17 cellular contexts compared by ENCODE assay signal in genomic region chr6:44110966-44111365, GRCh38. TPM values are rescaled to one million over a fixed set of nuclear protein-coding genes. Genes with fewer than 3 reads are reported as not detected.
DNase-seq lines count a peak whose midpoint lies in the region; ATAC-seq and TF ChIP-seq lines count a peak whose summit lies in the region.
"Had no signal": no experiment of that assay in that cellular context is flagged by ENCODE, and none has a peak within 500 bp of the region (broad histone marks: within the 10 kb centered on the region; RNA-seq: fewer than 3 reads in every experiment).

No MANE protein-coding gene starts in this region.

- CTCF ChIA-PET in MCF 10A (lab: Yijun Ruan, JAX) (interaction anchor here (0.6 to 3.4 kb wide), 4 partner anchors 11 to 322 kb away, joined by 4 to 21 read pairs (median 6); no protein-coding TSS in a partner anchor), mammary epithelial cell (lab: Charles Lee; ENCODE audit: low non-redundant PET) (no interaction called here)

- no peaks in the 10 kb centered on the region for H4K20me1 ChIP-seq in mammary epithelial cell (ENCODE audit: insufficient read depth, low read length)
- H4K20me1 ChIP-seq in GM23338 (replicated peaks; ENCODE audit: insufficient read depth): peaks cover 25% of the 10 kb centered on the region

- H3K9me3 Mint-ChIP-seq in MCF 10A (ENCODE audit: unreplicated experiment) (no peaks in the 10 kb centered on the region), GM23338 (no peaks in the 10 kb centered on the region), progenitor cell of endocrine pancreas (ENCODE audit: low read depth) (no peaks in the 10 kb centered on the region)
- H3K9me3 Mint-ChIP-seq in activated naive CD8-positive, alpha-beta T cell treated with anti-CD3 and anti-CD28 coated beads, Interleukin-2, amount 50 U/mL, for 24 hours: no peaks in the 10 kb centered on the region

- H3K27ac Mint-ChIP-seq in MCF 10A (ENCODE audit: low read depth, unreplicated experiment): peak overlapping the region; percentile 20
- H3K27ac Mint-ChIP-seq in GM23338: peak overlapping the region; percentile 18; the same call in 1 of the 2 replicates
- peak overlapping the region; percentile 96 for H3K27ac Mint-ChIP-seq in progenitor cell of endocrine pancreas
- H3K27ac Mint-ChIP-seq in activated naive CD8-positive, alpha-beta T cell treated with anti-CD3 and anti-CD28 coated beads, Interleukin-2, amount 50 U/mL, for 24 hours: no peak overlapping the region

- no peaks in the 10 kb centered on the region for H3K9me3 ChIP-seq in mammary epithelial cell (replicated peaks; ENCODE audit: insufficient read depth, low read length)
- no peaks in the 10 kb centered on the region for H3K9me3 ChIP-seq in colonic mucosa
- H3K9me3 ChIP-seq: BLaER1, HAP-1 had no signal

- DNase-seq in MCF 10A (ENCODE audit: unreplicated experiment) (no peak), mammary epithelial cell (no peak), GM23338 (ENCODE audit: low spot score) (no peak), colonic mucosa (no peak), progenitor cell of endocrine pancreas (ENCODE audit: low spot score, unreplicated experiment) (no peak), D341Med (ENCODE audit: low spot score) (no peak), retina (no peak)
- DNase-seq in activated naive CD8-positive, alpha-beta T cell treated with anti-CD3 and anti-CD28 coated beads, Interleukin-2, amount 50 U/mL, for 24 hours: no peak
- DNase-seq: 8988T, DMS53, MV-4-11, NCI-H146, NCI-H2227 treated with DMSO at 0.1 percent for 48 hours, NCI-H526, OCI-M1 had no signal

- intact Hi-C loops in MCF 10A (cut with micrococcal nuclease): no loop called here
- intact Hi-C loops in mammary epithelial cell (cut with micrococcal nuclease): no loop called here
- intact Hi-C loops in colonic mucosa (cut with DNase I): no loop called here

- BruUV-seq in MCF 10A (replicated peaks; lab: Mats Ljungman, UMichigan): no TSS peak
- BruUV-seq in mammary epithelial cell (replicated peaks; lab: Mats Ljungman, UMichigan): no TSS peak

- no peak overlapping the region for H3K4me2 ChIP-seq in mammary epithelial cell (ENCODE audit: insufficient read depth, low read depth, low read length)
- no peak overlapping the region for H3K4me2 ChIP-seq in GM23338
- H3K4me2 ChIP-seq: BLaER1 had no signal

- in situ Hi-C loops in mammary epithelial cell (cut with MboI; ENCODE audit: low sequenced_read_pairs in 2 of 2): no loop called here

- H3K79me2 ChIP-seq in mammary epithelial cell (ENCODE audit: insufficient read depth, low read length) (peaks cover 89% of the 10 kb centered on the region), GM23338 (replicated peaks; ENCODE audit: insufficient read depth) (peaks cover 38% of the 10 kb centered on the region)

- H3K27ac ChIP-seq in mammary epithelial cell (ENCODE audit: insufficient read depth, low read depth, low read length): no peak overlapping the region
- H3K27ac ChIP-seq in GM23338 (ENCODE audit: low read depth): no peak overlapping the region
- H3K27ac ChIP-seq in colonic mucosa: peak overlapping the region; percentile 50

- H3K4me1 Mint-ChIP-seq in MCF 10A (ENCODE audit: insufficient read depth, unreplicated experiment): peaks cover 9% of the 10 kb centered on the region
- no peaks in the 10 kb centered on the region; the same call in 2 of the 3 replicates for H3K4me1 Mint-ChIP-seq in GM23338
- H3K4me1 Mint-ChIP-seq in progenitor cell of endocrine pancreas (ENCODE audit: low read depth): peaks cover 25% of the 10 kb centered on the region
- no peaks in the 10 kb centered on the region for H3K4me1 Mint-ChIP-seq in activated naive CD8-positive, alpha-beta T cell treated with anti-CD3 and anti-CD28 coated beads, Interleukin-2, amount 50 U/mL, for 24 hours

- H3K36me3 Mint-ChIP-seq in MCF 10A (ENCODE audit: insufficient read depth, unreplicated experiment) (peaks cover 67% of the 10 kb centered on the region), GM23338 (ENCODE audit: low read depth) (peaks cover 76% of the 10 kb centered on the region), progenitor cell of endocrine pancreas (ENCODE audit: insufficient read depth) (peaks cover 25% of the 10 kb centered on the region)
- peaks cover 29% of the 10 kb centered on the region for H3K36me3 Mint-ChIP-seq in activated naive CD8-positive, alpha-beta T cell treated with anti-CD3 and anti-CD28 coated beads, Interleukin-2, amount 50 U/mL, for 24 hours (ENCODE audit: low read depth)

- 0 out of 2 replicates have a peak, but pooled peaks cover 3% of the 10 kb centered on the region for H3F3A ChIP-seq in GM23338 (replicated peaks; ENCODE audit: low read depth)

- H3K4me3 ChIP-seq in mammary epithelial cell (replicated peaks in 1 of 3; ENCODE audit: insufficient read depth in 1 of 3, low read depth in 2 of 3, low read length in 3 of 3): no peak overlapping the region
- no peak overlapping the region for H3K4me3 ChIP-seq in GM23338
- H3K4me3 ChIP-seq in colonic mucosa: no peak overlapping the region
- H3K4me3 ChIP-seq: BLaER1, HAP-1 had no signal

- no peaks in the 10 kb centered on the region for H3K9me2 ChIP-seq in GM23338 (ENCODE audit: insufficient read depth)

- ATAC-seq in GM23338: no peak
- no peak for ATAC-seq in activated naive CD8-positive, alpha-beta T cell treated with anti-CD3 and anti-CD28 coated beads, Interleukin-2, amount 50 U/mL, for 24 hours

- POLR2A ChIA-PET in MCF 10A (lab: Yijun Ruan, JAX): interaction anchor here (0.6 kb wide), 1 partner anchor 465 kb away, joined by 3 read pairs; no protein-coding TSS in a partner anchor

- H2AFZ ChIP-seq in mammary epithelial cell (ENCODE audit: low read depth, low read length) (no peak overlapping the region), GM23338 (no peak overlapping the region)

- no peak for TF ChIP-seq CTCF in MCF 10A (IDR thresholded peaks at IDR 0.05; ENCODE audit: unreplicated experiment)
- no peak for TF ChIP-seq CTCF in mammary epithelial cell (conservative IDR thresholded peaks at IDR 0.05 in 1 of 2, IDR thresholded peaks at IDR 0.05 in 1 of 2; ENCODE audit: extremely low read depth in 1 of 2, insufficient read depth in 1 of 2, low read depth in 1 of 2, low read length in 2 of 2)
- TF ChIP-seq CTCF in GM23338 (conservative IDR thresholded peaks at IDR 0.05; ENCODE audit: low read depth in 2 of 2): no peak
- no peak for TF ChIP-seq CTCF in colonic mucosa (IDR thresholded peaks at IDR 0.05)
- no peak for TF ChIP-seq CTCF in progenitor cell of endocrine pancreas (IDR thresholded peaks at IDR 0.05; ENCODE audit: unreplicated experiment)

- H3K27me3 ChIP-seq in mammary epithelial cell (ENCODE audit: insufficient read depth, low read length): no peaks in the 10 kb centered on the region
- no peaks in the 10 kb centered on the region for H3K27me3 ChIP-seq in GM23338 (ENCODE audit: insufficient read depth)
- no peaks in the 10 kb centered on the region for H3K27me3 ChIP-seq in colonic mucosa
- H3K27me3 ChIP-seq: BLaER1 had no signal

- no peak overlapping the region for H3K9ac ChIP-seq in mammary epithelial cell (ENCODE audit: insufficient read depth, low read length)
- H3K9ac ChIP-seq in colonic mucosa (ENCODE audit: low read depth in 2 of 2, low read length in 2 of 2): no peak overlapping the region

- peaks cover 43% of the 10 kb centered on the region for H3K36me3 ChIP-seq in mammary epithelial cell (ENCODE audit: insufficient read depth, low read length)
- peaks cover 40% of the 10 kb centered on the region for H3K36me3 ChIP-seq in GM23338 (ENCODE audit: insufficient read depth)
- H3K36me3 ChIP-seq in colonic mucosa: peaks cover 7% of the 10 kb centered on the region

- H3K4me3 Mint-ChIP-seq in MCF 10A (ENCODE audit: unreplicated experiment): no peak overlapping the region
- no peak overlapping the region for H3K4me3 Mint-ChIP-seq in GM23338
- no peak overlapping the region for H3K4me3 Mint-ChIP-seq in progenitor cell of endocrine pancreas (ENCODE audit: low read depth)
- no peak overlapping the region for H3K4me3 Mint-ChIP-seq in activated naive CD8-positive, alpha-beta T cell treated with anti-CD3 and anti-CD28 coated beads, Interleukin-2, amount 50 U/mL, for 24 hours

- dilution Hi-C loops in mammary epithelial cell (cut with HindIII; ENCODE audit: low sequenced_read_pairs): no loop called here

- WGBS in mammary epithelial cell (ENCODE audit: low coverage, missing lambda C conversion rate): 100% methylated on average over 3 of the region's 3 CpGs

- H3K4me1 ChIP-seq in mammary epithelial cell (ENCODE audit: insufficient read depth, low read length) (peaks cover 13% of the 10 kb centered on the region), GM23338 (ENCODE audit: insufficient read depth) (no peaks in the 10 kb centered on the region), colonic mucosa (peaks cover 4% of the 10 kb centered on the region)
- H3K4me1 ChIP-seq: HAP-1 had no signal

- H3K27me3 Mint-ChIP-seq in MCF 10A (ENCODE audit: insufficient read depth, unreplicated experiment) (no peaks in the 10 kb centered on the region), GM23338 (ENCODE audit: insufficient read depth, low read depth, poor library complexity) (peaks cover 5% of the 10 kb centered on the region), progenitor cell of endocrine pancreas (no peaks in the 10 kb centered on the region)
- H3K27me3 Mint-ChIP-seq in activated naive CD8-positive, alpha-beta T cell treated with anti-CD3 and anti-CD28 coated beads, Interleukin-2, amount 50 U/mL, for 24 hours: no peaks in the 10 kb centered on the region

RNA-seq across cellular contexts. Expression of gene MRPL14, which starts 16.3 kb away (rescaled TPM):
- total RNA-seq in MCF 10A (2022) (47.6 and 66.8 TPM in 2 replicates), mammary epithelial cell (10 to 100 TPM; 57.2 to 82.0 TPM), colonic mucosa (10 to 100 TPM; 72.0 to 77.7 TPM), progenitor cell of endocrine pancreas (49.9 and 51.1 TPM in 2 replicates)
- polyA plus RNA-seq in mammary epithelial cell (110 TPM), GM23338 (2016; fragmentation: Nextera tagmentation; extraction: Ambion mirVana) (178 and 191 TPM in 2 replicates)
- 56.3 TPM for polyA minus RNA-seq in mammary epithelial cell
- total RNA-seq in GM23338 (2014; rRNA removed; shearing (Covaris generic)): 62.6 and 70.0 TPM in 2 replicates

RNA-seq across cellular contexts. Expression of gene TMEM63B, which starts 16.4 kb away (rescaled TPM):
- total RNA-seq in MCF 10A (2022): 22.3 and 22.6 TPM in 2 replicates
- total RNA-seq in mammary epithelial cell: 100 to 1,000 TPM; 121 to 182 TPM
- 141 TPM for polyA plus RNA-seq in mammary epithelial cell
- polyA minus RNA-seq in mammary epithelial cell: 256 TPM
- 30.2 and 36.0 TPM in 2 replicates for total RNA-seq in GM23338 (2014; rRNA removed; shearing (Covaris generic))
- 8.0 and 10.1 TPM in 2 replicates for polyA plus RNA-seq in GM23338 (2016; fragmentation: Nextera tagmentation; extraction: Ambion mirVana)
- 10 to 100 TPM; 74.3 to 95.3 TPM for total RNA-seq in colonic mucosa
- total RNA-seq in progenitor cell of endocrine pancreas: 69.1 and 72.3 TPM in 2 replicates

RNA-seq across cellular contexts. Expression of gene CAPN11, which starts 47.7 kb away (rescaled TPM):
- total RNA-seq in MCF 10A (2022) (not detected in 2 replicates), mammary epithelial cell (1 to 10 TPM in 1 of 2 donors, not detected in 1; 2.0 TPM), colonic mucosa (1 to 10 TPM in 1 of 2 donors, not detected in 1; 2.0 TPM), progenitor cell of endocrine pancreas (not detected in 2 replicates)
- polyA plus RNA-seq in mammary epithelial cell (not detected), GM23338 (2016; fragmentation: Nextera tagmentation; extraction: Ambion mirVana) (0.61 and 1.1 TPM in 2 replicates)
- polyA minus RNA-seq in mammary epithelial cell: 1.3 TPM
- total RNA-seq in GM23338 (2014; rRNA removed; shearing (Covaris generic)): 1.2 and 1.7 TPM in 2 replicates
